Comparison of ENCODE assay signal across 9 cellular contexts in genomic region chr17:81510524-81510797, GRCh38.
DNase-seq lines count a peak whose midpoint lies in the region; ATAC-seq and TF ChIP-seq lines count a peak whose summit lies in the region.
"Had no signal": no experiment of that assay in that cellular context is flagged by ENCODE, and none has a peak within 500 bp of the region (broad histone marks: within the 10 kb centered on the region; RNA-seq: fewer than 3 reads in every experiment).

No MANE protein-coding gene starts in this region.

- H3K9me3 ChIP-seq in mucosa of stomach (ENCODE audit: control insufficient read depth, low read length): no peaks in the 10 kb centered on the region

- no peak for DNase-seq in stimulated activated naive CD8-positive, alpha-beta T cell treated with anti-CD3 and anti-CD28 coated beads, Interleukin-15, Interleukin-2, amounts not matched to agents 100 U/mL and 50 U/mL, for 24 hours
- DNase-seq in cardiac fibroblast (ENCODE audit: low read depth in 2 of 2) (no peak), GM19240 (ENCODE audit: insufficient read length, low spot score) (no peak), NCI-H1417 treated with DMSO at 0.1 percent for 48 hours (lab: John Stamatoyannopoulos, UW) (no peak), AG08396 (ENCODE audit: low spot score) (no peak)
- DNase-seq: NCI-H1694 had no signal

- peak overlapping the region; percentile 96 for H3K27ac Mint-ChIP-seq in stimulated activated naive CD8-positive, alpha-beta T cell treated with anti-CD3 and anti-CD28 coated beads, Interleukin-15, Interleukin-2, amounts not matched to agents 100 ng/mL and 50 ng/mL, for 24 hours

- H3K4me3 ChIP-seq in cardiac fibroblast (replicated peaks in 1 of 2; ENCODE audit: low read depth in 2 of 2, low read length in 2 of 2) (peak overlapping the region; percentile 86 to 91), mucosa of stomach (ENCODE audit: low read length) (peak overlapping the region; percentile 92)

- H3K4me3 Mint-ChIP-seq in stimulated activated naive CD8-positive, alpha-beta T cell treated with anti-CD3 and anti-CD28 coated beads, Interleukin-15, Interleukin-2, amounts not matched to agents 100 ng/mL and 50 ng/mL, for 24 hours: peak overlapping the region; percentile 97

- H3K27me3 ChIP-seq in mucosa of stomach (ENCODE audit: control insufficient read depth, insufficient read depth, low read length): no peaks in the 10 kb centered on the region

- peak overlapping the region; percentile 96 for H3K9ac ChIP-seq in mucosa of stomach (ENCODE audit: low read length)

- H3K4me1 ChIP-seq in mucosa of stomach (ENCODE audit: control insufficient read depth, insufficient read depth, low read length): peaks cover 11% of the 10 kb centered on the region

- H3K4me1 Mint-ChIP-seq in stimulated activated naive CD8-positive, alpha-beta T cell treated with anti-CD3 and anti-CD28 coated beads, Interleukin-15, Interleukin-2, amounts not matched to agents 100 ng/mL and 50 ng/mL, for 24 hours (ENCODE audit: low read depth): peaks cover 25% of the 10 kb centered on the region

- H3K9me3 Mint-ChIP-seq in stimulated activated naive CD8-positive, alpha-beta T cell treated with anti-CD3 and anti-CD28 coated beads, Interleukin-15, Interleukin-2, amounts not matched to agents 100 ng/mL and 50 ng/mL, for 24 hours: no peaks in the 10 kb centered on the region

- H3K36me3 Mint-ChIP-seq in stimulated activated naive CD8-positive, alpha-beta T cell treated with anti-CD3 and anti-CD28 coated beads, Interleukin-15, Interleukin-2, amounts not matched to agents 100 ng/mL and 50 ng/mL, for 24 hours (ENCODE audit: low read depth): peaks cover 39% of the 10 kb centered on the region

- TF ChIP-seq CTCF in cardiac fibroblast (IDR thresholded peaks at IDR 0.05; ENCODE audit: low read depth, low read length): no peak

- ATAC-seq in stimulated activated naive CD8-positive, alpha-beta T cell treated with anti-CD3 and anti-CD28 coated beads, Interleukin-15, Interleukin-2, amounts not matched to agents 100 U/mL and 50 U/mL, for 24 hours: no peak
- ATAC-seq in GM19452 (IDR thresholded peaks at IDR 0.05; ENCODE audit: unreplicated experiment): no peak

- peaks cover 28% of the 10 kb centered on the region for H3K36me3 ChIP-seq in mucosa of stomach (ENCODE audit: control insufficient read depth, insufficient read depth, low read length)

- H3K27me3 Mint-ChIP-seq in stimulated activated naive CD8-positive, alpha-beta T cell treated with anti-CD3 and anti-CD28 coated beads, Interleukin-15, Interleukin-2, amounts not matched to agents 100 ng/mL and 50 ng/mL, for 24 hours: no peaks in the 10 kb centered on the region
